In genomic region chr6:85465762-85466161, GRCh38 we compare ENCODE assay signal across 10 cellular contexts. TPM values are rescaled to one million over a fixed set of nuclear protein-coding genes. Genes with fewer than 3 reads are reported as not detected.
DNase-seq lines count a peak whose midpoint lies in the region; ATAC-seq, FAIRE-seq and TF ChIP-seq lines count a peak whose summit lies in the region.
"Had no signal": no experiment of that assay in that cellular context is flagged by ENCODE, and none has a peak within 500 bp of the region (broad histone marks: within the 10 kb centered on the region; RNA-seq: fewer than 3 reads in every experiment).

No MANE protein-coding gene starts in this region.

- DNase-seq in EH (ENCODE audit: low read depth) (peak; percentile 30), brain microvascular endothelial cell (no peak), tibial nerve (ENCODE audit: low spot score in 2 of 2) (no peak), HepG2 (ENCODE audit: low spot score) (no peak), Right ventricle myocardium inferior (ENCODE audit: missing footprints) (no peak), omental fat pad (ENCODE audit: low spot score) (no peak)
- DNase-seq: DND-41 had no signal

- H3K79me2 ChIP-seq in HepG2 (ENCODE audit: insufficient read depth, low read length): no peaks in the 10 kb centered on the region

- TF ChIP-seq CTCF in brain microvascular endothelial cell (IDR thresholded peaks at IDR 0.05; ENCODE audit: low read depth, low read length, missing control alignments) (no peak), tibial nerve (IDR thresholded peaks at IDR 0.05) (no peak), HepG2 (CRISPR knock-in tag; IDR thresholded peaks at IDR 0.05) (no peak), omental fat pad (IDR thresholded peaks at IDR 0.05) (no peak)

- intact Hi-C loops in HepG2 (cut with micrococcal nuclease; ENCODE audit: unreplicated experiment): no loop called here
- intact Hi-C loops in Right ventricle myocardium inferior (cut with DNase I): no loop called here

- TF ChIP-seq RAD21 in HepG2 (CRISPR knock-in tag; IDR thresholded peaks at IDR 0.05): no peak

- H3K4me2 ChIP-seq in HepG2 (ENCODE audit: low read depth, low read length): no peak overlapping the region

- H4K20me1 ChIP-seq in HepG2 (ENCODE audit: insufficient read depth, low read length): no peaks in the 10 kb centered on the region

- BruUV-seq in HepG2 (replicated peaks; lab: Mats Ljungman, UMichigan): no TSS peak

- WGBS in tibial nerve, 2 donors: 62 to 76% methylated on average over 2 of the region's 2 CpGs
- WGBS in HepG2 (ENCODE audit: low lambda C conversion rate): 100% methylated on average over 2 of the region's 2 CpGs

- H3K4me1 ChIP-seq in tibial nerve: peaks cover 0 to 38% (median 20%) of the 10 kb centered on the region in 4 donors
- H3K4me1 ChIP-seq in HepG2 (ENCODE audit: insufficient read depth, low read length): peaks cover 52% of the 10 kb centered on the region

- TF ChIP-seq EP300 in tibial nerve (IDR thresholded peaks at IDR 0.05) (no peak), HepG2 (IDR thresholded peaks at IDR 0.05; ENCODE audit: low read depth in 2 of 2, low read length in 2 of 2) (no peak), HepG2 (CRISPR knock-in tag; IDR thresholded peaks at IDR 0.05; ENCODE audit: borderline replicate concordance) (no peak)

- no peak overlapping the region for H2AFZ ChIP-seq in HepG2 (ENCODE audit: low read length)

- H3K9me3 ChIP-seq in tibial nerve (no peaks in the 10 kb centered on the region), HepG2 (ENCODE audit: low read length) (no peaks in the 10 kb centered on the region)

- in situ Hi-C loops in brain microvascular endothelial cell (cut with HindIII; ENCODE audit: low pct_ligation_motif_present, low sequenced_read_pairs) (no loop called here), HepG2 (cut with HindIII; ENCODE audit: extremely low pct_ligation_motif_present, low pct_unique_long_range_greater_than_20kb) (no loop called here)

- TF ChIP-seq POLR2A in tibial nerve (IDR thresholded peaks at IDR 0.05) (no peak), HepG2 (IDR thresholded peaks at IDR 0.05; ENCODE audit: insufficient read depth in 1 of 2, low read depth in 2 of 2, low read length in 2 of 2) (no peak)

- H3K27me3 ChIP-seq in brain microvascular endothelial cell (replicated peaks) (no peaks in the 10 kb centered on the region), tibial nerve (no peaks in the 10 kb centered on the region), HepG2 (ENCODE audit: control insufficient read depth in 1 of 2, insufficient read depth in 2 of 2, low read length in 2 of 2) (no peaks in the 10 kb centered on the region)

- FAIRE-seq in HepG2 (lab: Jason Lieb, UNC): no peak

- H3K4me3 ChIP-seq in brain microvascular endothelial cell (ENCODE audit: low read depth, low read length): no peak overlapping the region
- no peak overlapping the region for H3K4me3 ChIP-seq in tibial nerve
- no peak overlapping the region for H3K4me3 ChIP-seq in HepG2 (replicated peaks in 1 of 3; ENCODE audit: insufficient read depth in 1 of 3, low read depth in 2 of 3, low read length in 3 of 3)

- no peak overlapping the region for H3K9ac ChIP-seq in HepG2 (ENCODE audit: insufficient read depth, low read depth, low read length)

- H3K36me3 ChIP-seq in brain microvascular endothelial cell (replicated peaks) (peaks cover 23% of the 10 kb centered on the region), tibial nerve (no peaks in the 10 kb centered on the region), HepG2 (replicated peaks in 1 of 2; ENCODE audit: control insufficient read depth in 1 of 2, insufficient read depth in 2 of 2, low read length in 2 of 2) (peaks cover 0 to 1% of the 10 kb centered on the region in 2 experiments; a peak in 1 of 5 replicates)

- CTCF ChIA-PET in HepG2 (lab: Yijun Ruan, JAX; ENCODE audit: low intra/inter-chr PET ratio, low total read pairs): no interaction called here

- POLR2A ChIA-PET in HepG2 (lab: Yijun Ruan, JAX): no interaction called here

- peak; percentile 28 for ATAC-seq in GM21447 (IDR thresholded peaks at IDR 0.05; ENCODE audit: unreplicated experiment)
- peak; percentile 24 for ATAC-seq in HG03558 (IDR thresholded peaks at IDR 0.05; ENCODE audit: extremely low read depth, unreplicated experiment)
- ATAC-seq in HepG2: no peak
- no peak for ATAC-seq in Right ventricle myocardium inferior
- ATAC-seq in omental fat pad (ENCODE audit: low FRiP score): no peak

- H3K27ac ChIP-seq in brain microvascular endothelial cell (peak overlapping the region; percentile 98), tibial nerve (no peak overlapping the region), HepG2 (ENCODE audit: extremely low read length, insufficient read depth, low read length) (no peak overlapping the region)
- H3K27ac ChIP-seq: HL-60 had no signal

TF ChIP-seq in HepG2, 621 proteins besides CTCF, POLR2A, EP300 and RAD21 (continues in another document):
- TF ChIP-seq ZNF577 (CRISPR knock-in tag; IDR thresholded peaks at IDR 0.05; ENCODE audit: borderline replicate concordance, low read depth): no peak
- TF ChIP-seq TOE1 (CRISPR knock-in tag; IDR thresholded peaks at IDR 0.05): no peak
- no peak for TF ChIP-seq TEAD3 (CRISPR knock-in tag; optimal IDR thresholded peaks at IDR 0.05; ENCODE audit: borderline replicate concordance)
- no peak for TF ChIP-seq RCOR2 (CRISPR knock-in tag; IDR thresholded peaks at IDR 0.05)
- no peak for TF ChIP-seq SRSF4 (IDR thresholded peaks at IDR 0.05; ENCODE audit: low read depth, low read length, poor library complexity, severe bottlenecking)
- no peak for TF ChIP-seq AFF4 (CRISPR knock-in tag; IDR thresholded peaks at IDR 0.05)
- TF ChIP-seq ZNF703 (CRISPR knock-in tag; IDR thresholded peaks at IDR 0.05; ENCODE audit: borderline replicate concordance): no peak
- no peak for TF ChIP-seq ZNF776 (CRISPR knock-in tag; IDR thresholded peaks at IDR 0.05)
- TF ChIP-seq ZNF256 (CRISPR knock-in tag; conservative IDR thresholded peaks at IDR 0.05): no peak

RNA-seq across cellular contexts. Expression of gene NT5E, which starts 15.9 kb away (rescaled TPM):
- total RNA-seq in tibial nerve (10 to 100 TPM; 23.1 to 32.2 (median 28.6) TPM), HepG2 (2016; rRNA removed; fragmentation: Illumina TruSeq; extraction: Trizol) (6.4 and 9.5 TPM in 2 replicates), Right ventricle myocardium inferior (5.6 TPM), omental fat pad (10 to 100 TPM; 11.4 to 28.6 (median 18.2) TPM)
- total RNA-seq in HepG2 (2016; cell fraction: cytosol; rRNA removed; fragmentation: Illumina TruSeq; extraction: Trizol; ENCODE audit: low read depth): 2.7 and 3.2 TPM in 2 replicates
- 6.5 and 9.4 TPM in 2 replicates for total RNA-seq in HepG2 (2016; cell fraction: insoluble cytoplasmic fraction; rRNA removed; fragmentation: Illumina TruSeq; extraction: Trizol)
- total RNA-seq in HepG2 (2016; cell fraction: membrane; rRNA removed; fragmentation: Illumina TruSeq; extraction: Trizol): 4.5 and 4.6 TPM in 2 replicates
- total RNA-seq in HepG2 (2016; cell fraction: nucleus; rRNA removed; fragmentation: Illumina TruSeq; extraction: Trizol): 11.7 and 12.4 TPM in 2 replicates
- 33.0 and 40.6 TPM in 2 replicates for polyA plus RNA-seq in HepG2 (2011; rRNA removed)
- polyA plus RNA-seq in HepG2 (2011; cell fraction: cytosol; rRNA removed): 28.1 and 33.2 TPM in 2 replicates
- 38.4 and 39.5 TPM in 2 replicates for polyA plus RNA-seq in HepG2 (2011; cell fraction: nucleus; rRNA removed)
- 41.1 and 41.9 TPM in 2 replicates for polyA plus RNA-seq in HepG2 (2012)
- 1.8 and 3.1 TPM in 2 replicates for polyA plus RNA-seq in HepG2 (2016; cell fraction: cytosol; fragmentation: Illumina TruSeq; extraction: Trizol; ENCODE audit: low read depth)
- polyA plus RNA-seq in HepG2 (2016; cell fraction: insoluble cytoplasmic fraction; fragmentation: Illumina TruSeq; extraction: Trizol; ENCODE audit: low read depth): 5.9 and 6.0 TPM in 2 replicates
- polyA plus RNA-seq in HepG2 (2016; cell fraction: membrane; fragmentation: Illumina TruSeq; extraction: Trizol; ENCODE audit: low read depth): 3.5 and 3.7 TPM in 2 replicates
- polyA plus RNA-seq in HepG2 (2016; cell fraction: nucleus; fragmentation: Illumina TruSeq; extraction: Trizol; ENCODE audit: insufficient read depth, low read depth): 12.7 and 12.8 TPM in 2 replicates
- 4.8 and 51.2 TPM in 2 replicates for polyA minus RNA-seq in HepG2 (2011; rRNA and poly(A)+ RNA removed; ENCODE audit: low replicate concordance)
- 40.8 and 61.8 TPM in 2 replicates for polyA minus RNA-seq in HepG2 (2011; cell fraction: cytosol; rRNA and poly(A)+ RNA removed)
- 27.0 and 35.1 TPM in 2 replicates for polyA minus RNA-seq in HepG2 (2011; cell fraction: nucleus; rRNA and poly(A)+ RNA removed)

Comparison
In these comparisons a context has a peak if more than half of its experiments do, and no peak if none do; other contexts are left out.
1. ATAC-seq: peak in GM21447 (single experiment) and HG03558 (single experiment); none in HepG2 (single experiment), Right ventricle myocardium inferior (single experiment) and omental fat pad (single experiment).